Comparison of ENCODE assay signal across 1 cellular context in genomic region chr13:27211771-27212364, GRCh38.
TF ChIP-seq lines count a peak whose summit lies in the region.

No MANE protein-coding gene starts in this region.

TF ChIP-seq in K562, 482 proteins besides CTCF, POLR2A, EP300 and RAD21:
- no peak for TF ChIP-seq THRAP3 (IDR thresholded peaks at IDR 0.05; ENCODE audit: borderline replicate concordance)
- TF ChIP-seq FOSL1 (tag; conservative IDR thresholded peaks at IDR 0.05): 0 out of 2 replicates have a peak, but pooled peaks have one; percentile 27
- TF ChIP-seq ZNF445 (CRISPR knock-in tag; IDR thresholded peaks at IDR 0.05; ENCODE audit: low read depth): no peak
- TF ChIP-seq CBFA2T3 (IDR thresholded peaks at IDR 0.05): 0 out of 2 replicates have a peak, but pooled peaks have one; percentile 10
TF ChIP-seq in K562: peak in this region for 2.
